In genomic region chr10:36479073-36479472, GRCh38 we compare ENCODE assay signal across 22 cellular contexts.
"Had no signal": no experiment of that assay in that cellular context is flagged by ENCODE, and none has a peak within 500 bp of the region (broad histone marks: within the 10 kb centered on the region; RNA-seq: fewer than 3 reads in every experiment).

No MANE protein-coding gene starts in this region.

- H3K4me3 ChIP-seq: gastrocnemius medialis, lower lobe of right lung, psoas muscle, skin epidermis, thoracic aorta, tibial nerve, upper lobe of left lung had no signal

- H3K36me3 ChIP-seq: gastrocnemius medialis, lower lobe of right lung, thoracic aorta, tibial nerve, upper lobe of left lung had no signal

- H3K4me1 Mint-ChIP-seq: naive thymus-derived CD8-positive, alpha-beta T cell; nephron progenitor cell; stimulated activated naive B cell treated with anti-CD40 and anti-IgM and Interleukin-4, amounts not matched to agents 10 μg/mL and 1 μg/mL and 100 μg/mL, for 72 hours had no signal

- H3K27me3 Mint-ChIP-seq: effector memory CD8-positive, alpha-beta T cell; naive thymus-derived CD8-positive, alpha-beta T cell; stimulated activated naive B cell treated with anti-CD40 and anti-IgM and Interleukin-4, amounts not matched to agents 10 μg/mL and 1 μg/mL and 100 μg/mL, for 72 hours; stimulated activated naive CD8-positive, alpha-beta T cell treated with anti-CD3 and anti-CD28 coated beads, Interleukin-15, Interleukin-2, amounts not matched to agents 100 ng/mL and 50 ng/mL, for 24 hours had no signal

- H3K4me1 ChIP-seq: gastrocnemius medialis, lower lobe of right lung, psoas muscle, tibial nerve, upper lobe of left lung had no signal

- H3K27ac ChIP-seq: gastrocnemius medialis, lower lobe of right lung, psoas muscle, skin epidermis, thoracic aorta, tibial nerve, upper lobe of left lung had no signal

- H3K27me3 ChIP-seq: gastrocnemius medialis, tibial nerve, upper lobe of left lung had no signal

- H3K4me3 Mint-ChIP-seq: effector memory CD8-positive, alpha-beta T cell; naive thymus-derived CD8-positive, alpha-beta T cell; nephron progenitor cell; stimulated activated naive B cell treated with anti-CD40 and anti-IgM and Interleukin-4, amounts not matched to agents 10 μg/mL and 1 μg/mL and 100 μg/mL, for 72 hours; stimulated activated naive CD8-positive, alpha-beta T cell treated with anti-CD3 and anti-CD28 coated beads, Interleukin-15, Interleukin-2, amounts not matched to agents 100 ng/mL and 50 ng/mL, for 24 hours had no signal

- H3K9me3 ChIP-seq: gastrocnemius medialis, psoas muscle, thoracic aorta had no signal

- H3K36me3 Mint-ChIP-seq: naive thymus-derived CD8-positive, alpha-beta T cell; stimulated activated naive B cell treated with anti-CD40 and anti-IgM and Interleukin-4, amounts not matched to agents 10 μg/mL and 1 μg/mL and 100 μg/mL, for 72 hours had no signal

- FAIRE-seq: urothelium cell line had no signal

- H3K27ac Mint-ChIP-seq: effector memory CD8-positive, alpha-beta T cell; naive thymus-derived CD8-positive, alpha-beta T cell; nephron progenitor cell; stimulated activated naive B cell treated with anti-CD40 and anti-IgM and Interleukin-4, amounts not matched to agents 10 μg/mL and 1 μg/mL and 100 μg/mL, for 72 hours; stimulated activated naive CD8-positive, alpha-beta T cell treated with anti-CD3 and anti-CD28 coated beads, Interleukin-15, Interleukin-2, amounts not matched to agents 100 ng/mL and 50 ng/mL, for 24 hours had no signal

- ATAC-seq: effector memory CD8-positive, alpha-beta T cell; gastrocnemius medialis; left ventricle myocardium superior; lower lobe of right lung; naive thymus-derived CD8-positive, alpha-beta T cell; psoas muscle; right cardiac atrium; stimulated activated naive B cell treated with anti-CD40 and anti-IgM and Interleukin-4, amounts not matched to agents 10 μg/mL and 1 μg/mL and 100 μg/mL, for 72 hours had no signal

- DNase-seq: cortex of kidney; effector memory CD8-positive, alpha-beta T cell; gastrocnemius medialis; head of caudate nucleus; kidney glomerular epithelial cell; left ventricle myocardium superior; lower lobe of right lung; naive thymus-derived CD8-positive, alpha-beta T cell; nephron progenitor cell; nucleus accumbens; posterior cingulate gyrus; psoas muscle; right cardiac atrium; stimulated activated CD4-positive, alpha-beta T cell treated with anti-CD3 and anti-CD28 coated beads, Interleukin-15, amount 100 ng/mL, for 24 hours; stimulated activated CD4-positive, alpha-beta T cell treated with anti-CD3 and anti-CD28 coated beads, Interleukin-2, amount 100 ng/mL, for 48 hours; stimulated activated naive B cell treated with anti-CD40 and anti-IgM and Interleukin-4, amounts not matched to agents 10 μg/mL and 1 μg/mL and 100 μg/mL, for 72 hours; upper lobe of left lung had no signal
